Comparison of ENCODE assay signal across 17 cellular contexts in genomic region chr6:168494726-168495125, GRCh38. TPM values are rescaled to one million over a fixed set of nuclear protein-coding genes. Genes with fewer than 3 reads are reported as not detected.
"Had no signal": no experiment of that assay in that cellular context is flagged by ENCODE, and none has a peak within 500 bp of the region (broad histone marks: within the 10 kb centered on the region; RNA-seq: fewer than 3 reads in every experiment).

No MANE protein-coding gene starts in this region.

- H3K9me3 Mint-ChIP-seq: naive thymus-derived CD8-positive, alpha-beta T cell; neural crest cell; stimulated activated naive B cell treated with anti-CD40 and anti-IgM and Interleukin-4, amounts not matched to agents 10 μg/mL and 1 μg/mL and 100 μg/mL, for 72 hours had no signal

- H3K4me1 Mint-ChIP-seq: naive thymus-derived CD8-positive, alpha-beta T cell; neural crest cell; stimulated activated naive B cell treated with anti-CD40 and anti-IgM and Interleukin-4, amounts not matched to agents 10 μg/mL and 1 μg/mL and 100 μg/mL, for 72 hours had no signal

- H3K27me3 ChIP-seq: sigmoid colon, stomach, thyroid gland had no signal

- H3K4me3 ChIP-seq: dorsolateral prefrontal cortex, lower lobe of right lung, sigmoid colon, stomach, thyroid gland had no signal

- DNase-seq: dorsolateral prefrontal cortex; effector CD4-positive, alpha-beta T cell; left ventricle myocardium superior; lower lobe of right lung; naive thymus-derived CD8-positive, alpha-beta T cell; sigmoid colon; stimulated activated CD4-positive, alpha-beta T cell treated with anti-CD3 and anti-CD28 coated beads, Interleukin-2, amount 100 ng/mL, for 24 hours; stimulated activated CD4-positive, alpha-beta T cell treated with anti-CD3 and anti-CD28 coated beads, Interleukin-4, amount 100 ng/mL, for 24 hours; stimulated activated naive B cell treated with anti-CD40 and anti-IgM and Interleukin-4, amounts not matched to agents 10 μg/mL and 1 μg/mL and 100 μg/mL, for 72 hours; stomach; thyroid gland; trophoblast cell had no signal

- H3K27me3 Mint-ChIP-seq: stimulated activated naive B cell treated with anti-CD40 and anti-IgM and Interleukin-4, amounts not matched to agents 10 μg/mL and 1 μg/mL and 100 μg/mL, for 72 hours had no signal

- H3K4me3 Mint-ChIP-seq: naive thymus-derived CD8-positive, alpha-beta T cell; neural crest cell; stimulated activated naive B cell treated with anti-CD40 and anti-IgM and Interleukin-4, amounts not matched to agents 10 μg/mL and 1 μg/mL and 100 μg/mL, for 72 hours had no signal

- H3K27ac ChIP-seq: dorsolateral prefrontal cortex, lower lobe of right lung, parathyroid adenoma, sigmoid colon, stomach, thyroid gland had no signal

- ATAC-seq: naive thymus-derived CD8-positive, alpha-beta T cell; stimulated activated naive B cell treated with anti-CD40 and anti-IgM and Interleukin-4, amounts not matched to agents 10 μg/mL and 1 μg/mL and 100 μg/mL, for 72 hours had no signal

- H3K27ac Mint-ChIP-seq: progenitor cell of endocrine pancreas; stimulated activated naive B cell treated with anti-CD40 and anti-IgM and Interleukin-4, amounts not matched to agents 10 μg/mL and 1 μg/mL and 100 μg/mL, for 72 hours had no signal

- H3K4me1 ChIP-seq: parathyroid adenoma had no signal

- H3K36me3 ChIP-seq: lower lobe of right lung, sigmoid colon, stomach, thyroid gland had no signal

- H3K9me3 ChIP-seq: lower lobe of right lung, sigmoid colon, stomach, thyroid gland had no signal

- H3K36me3 Mint-ChIP-seq: naive thymus-derived CD8-positive, alpha-beta T cell; stimulated activated naive B cell treated with anti-CD40 and anti-IgM and Interleukin-4, amounts not matched to agents 10 μg/mL and 1 μg/mL and 100 μg/mL, for 72 hours had no signal

RNA-seq across cellular contexts. Expression of gene SMOC2, which starts 53.7 kb away (rescaled TPM):
- total RNA-seq: fibroblast of villous mesenchyme; myocyte; naive thymus-derived CD8-positive, alpha-beta T cell had no signal
- polyA plus RNA-seq: naive thymus-derived CD8-positive, alpha-beta T cell had no signal
